ENCODE assay signal across 8 cellular contexts in genomic region chr15:65856821-65857455, GRCh38. TPM values are rescaled to one million over a fixed set of nuclear protein-coding genes. Genes with fewer than 3 reads are reported as not detected.
DNase-seq lines count a peak whose midpoint lies in the region; ATAC-seq, FAIRE-seq and TF ChIP-seq lines count a peak whose summit lies in the region.

No MANE protein-coding gene starts in this region.

- no peaks in the 10 kb centered on the region for H3K27me3 ChIP-seq in bronchial epithelial cell (ENCODE audit: control insufficient read depth, insufficient read depth, low read length)

- CTCF ChIA-PET in WTC11 (lab: Charles Lee) = interaction anchor here (0.6 to 2.9 kb wide), 35 partner anchors 9 to 1698 kb away, joined by 3 to 33 read pairs (median 4); partner anchors contain the start of genes INTS14 and RAB11A

- no peak overlapping the region for H3K4me3 ChIP-seq in bronchial epithelial cell (ENCODE audit: low read depth, low read length)
- H3K4me3 ChIP-seq in lower leg skin (ENCODE audit: low read depth, poor library complexity, severe bottlenecking) = no peak overlapping the region

- no peaks in the 10 kb centered on the region for H3K9me3 Mint-ChIP-seq in WTC11

- no peak overlapping the region for H3K4me3 Mint-ChIP-seq in WTC11

- TF ChIP-seq POLR2A in lower leg skin (IDR thresholded peaks at IDR 0.05) = no peak

- intact Hi-C loops in lower leg skin (cut with DNase I; ENCODE audit: low total_unique reads) = loop anchor here (10.0 kb wide), 1 partner anchor 212 kb away; no protein-coding TSS in a partner anchor

- ATAC-seq in WTC11 (peak; percentile 76), HG03039 (IDR thresholded peaks at IDR 0.05; ENCODE audit: unreplicated experiment) (no peak), GM18873 (IDR thresholded peaks at IDR 0.05; ENCODE audit: low FRiP score, unreplicated experiment) (no peak)

- WGBS in lower leg skin, 2 donors = 61% methylated on average over 12 of the region's 12 CpGs

- H3K36me3 Mint-ChIP-seq in WTC11 = no peaks in the 10 kb centered on the region

- no peak overlapping the region for H3K27ac Mint-ChIP-seq in WTC11

- in situ Hi-C loops in G401 (cut with HindIII; ENCODE audit: low sequenced_read_pairs) = loop anchor here (25.0 kb wide), 1 partner anchor 220 kb away; no protein-coding TSS in a partner anchor

- H3K36me3 ChIP-seq in bronchial epithelial cell (ENCODE audit: control insufficient read depth, insufficient read depth, low read length) = no peaks in the 10 kb centered on the region

- TF ChIP-seq CTCF in WTC11 (IDR thresholded peaks at IDR 0.05) (peak; percentile 78), bronchial epithelial cell (IDR thresholded peaks at IDR 0.05; ENCODE audit: insufficient read depth, low read length, severe bottlenecking) (peak; percentile 77), lower leg skin (IDR thresholded peaks at IDR 0.05) (no peak)

- no peaks in the 10 kb centered on the region; the same call in 1 of the 2 replicates for H3K27me3 Mint-ChIP-seq in WTC11 (ENCODE audit: low read depth)

- peaks cover 16% of the 10 kb centered on the region for H3K4me1 Mint-ChIP-seq in WTC11

- POLR2A ChIA-PET in WTC11 (lab: Charles Lee) = interaction anchor here (0.6 to 1.3 kb wide), 2 partner anchors 12 to 126 kb away, joined by 4 read pairs; partner anchors contain the start of gene RAB11A

- FAIRE-seq in bronchial epithelial cell (lab: Jason Lieb, UNC) = no peak

- DNase-seq in G401 (ENCODE audit: low spot score) = peak; percentile 30
- peak; percentile 38 to 49 for DNase-seq in Kasumi-1 (lab: John Stamatoyannopoulos, UW)
- peak; percentile 83 for DNase-seq in WTC11 (ENCODE audit: low spot score)
- DNase-seq in bronchial epithelial cell (ENCODE audit: low read depth) = peak; percentile 47
- DNase-seq in lower leg skin (ENCODE audit: low spot score in 2 of 2) = peak; percentile 71 to 90
- DNase-seq in stimulated activated CD8-positive, alpha-beta memory T cell treated with anti-CD3 and anti-CD28 coated beads, Interleukin-15, amount 100 ng/mL, for 24 hours (ENCODE audit: low read depth) = peak; percentile 43

TF ChIP-seq in WTC11, 78 proteins besides CTCF, POLR2A, EP300 and RAD21:
- TF ChIP-seq EMX1 (CRISPR knock-in tag; IDR thresholded peaks at IDR 0.05) (no peak), SP1 (CRISPR knock-in tag; conservative IDR thresholded peaks at IDR 0.05) (no peak), E2F5 (CRISPR knock-in tag; IDR thresholded peaks at IDR 0.05) (no peak)
- TF ChIP-seq, protein P1, sequence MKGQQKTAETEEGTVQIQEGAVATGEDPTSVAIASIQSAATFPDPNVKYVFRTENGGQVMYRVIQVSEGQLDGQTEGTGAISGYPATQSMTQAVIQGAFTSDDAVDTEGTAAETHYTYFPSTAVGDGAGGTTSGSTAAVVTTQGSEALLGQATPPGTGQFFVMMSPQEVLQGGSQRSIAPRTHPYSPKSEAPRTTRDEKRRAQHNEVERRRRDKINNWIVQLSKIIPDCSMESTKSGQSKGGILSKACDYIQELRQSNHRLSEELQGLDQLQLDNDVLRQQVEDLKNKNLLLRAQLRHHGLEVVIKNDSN (CRISPR knock-in tag; IDR thresholded peaks at IDR 0.05) = no peak

RNA-seq across cellular contexts. Expression of gene RAB11A, which starts 12.4 kb away (rescaled TPM):
- total RNA-seq in G401 (2014; rRNA removed; shearing (Covaris generic)) = 280 and 333 TPM in 2 replicates
- 223 to 245 TPM (median 224 TPM) in 3 replicates for total RNA-seq in WTC11 (2021)
- total RNA-seq in bronchial epithelial cell = 167 and 195 TPM in 2 replicates
- total RNA-seq in lower leg skin = 100 to 1,000 TPM; 451 to 676 (median 466) TPM

Comparison
In these comparisons a context has a peak if more than half of its experiments do, and no peak if none do; other contexts are left out.
1. DNase-seq: peak in every context shown above with its lines; median percentile 83 in WTC11; 80 in lower leg skin; 47 in bronchial epithelial cell; 44 in Kasumi-1; 43 in stimulated activated CD8-positive, alpha-beta memory T cell treated with anti-CD3 and anti-CD28 coated beads, Interleukin-15, amount 100 ng/mL, for 24 hours; 30 in G401.
2. CTCF ChIP-seq: peak in WTC11 (single experiment) and bronchial epithelial cell (single experiment); none in lower leg skin (0 of 3).